ENCODE assay signal across 13 cellular contexts in genomic region chr1:63698001-63698838, GRCh38.
DNase-seq lines count a peak whose midpoint lies in the region; ATAC-seq and TF ChIP-seq lines count a peak whose summit lies in the region.
"Had no signal": no experiment of that assay in that cellular context is flagged by ENCODE, and none has a peak within 500 bp of the region (broad histone marks: within the 10 kb centered on the region; RNA-seq: fewer than 3 reads in every experiment).

No MANE protein-coding gene starts in this region.

- H3K4me1 ChIP-seq in gastroesophageal sphincter: peaks cover 0 to 38% (median 0%) of the 10 kb centered on the region in 3 donors
- H3K4me1 ChIP-seq in muscle layer of duodenum (ENCODE audit: control insufficient read depth in 1 of 2, insufficient read depth in 2 of 2, low read length in 2 of 2): peaks cover 0 to 9% of the 10 kb centered on the region in 2 donors
- peaks cover 0 to 28% (median 16%) of the 10 kb centered on the region in 4 donors for H3K4me1 ChIP-seq in transverse colon
- H3K4me1 ChIP-seq: testis had no signal

- in situ Hi-C loops in transverse colon (cut with MboI; ENCODE audit: low pct_ligation_motif_present in 1 of 4, low pct_unique_long_range_greater_than_20kb in 1 of 4, low sequenced_read_pairs in 3 of 4): loop anchor here (10.0 to 25.0 kb wide), 5 partner anchors 214 to 539 kb away; no protein-coding TSS in a partner anchor

- no peak overlapping the region for H3K4me3 ChIP-seq in gastroesophageal sphincter
- no peak overlapping the region for H3K4me3 ChIP-seq in muscle layer of duodenum (ENCODE audit: low read depth in 1 of 2, low read length in 2 of 2)
- H3K4me3 ChIP-seq in transverse colon: no peak overlapping the region
- H3K4me3 ChIP-seq: testis had no signal

- TF ChIP-seq POLR2A in gastroesophageal sphincter (IDR thresholded peaks at IDR 0.05) (no peak), transverse colon (IDR thresholded peaks at IDR 0.05) (no peak)

- H3K27ac ChIP-seq in gastroesophageal sphincter (peak overlapping the region; percentile 63 to 78 (median 68)), muscle layer of duodenum (ENCODE audit: low read length) (peak overlapping the region; percentile 86), transverse colon (peak overlapping the region; percentile 50 to 71 (median 66))
- H3K27ac ChIP-seq: testis had no signal

- peak; percentile 20 for DNase-seq in NCI-H460 (ENCODE audit: extremely low read depth, low read depth)
- DNase-seq in transverse colon: peak; percentile 37
- no peak for DNase-seq in SIG-M5 (lab: John Stamatoyannopoulos, UW)
- no peak for DNase-seq in stimulated activated CD4-positive, alpha-beta T cell treated with anti-CD3 and anti-CD28 coated beads, Interleukin-4, amount 100 ng/mL, for 4 hours
- DNase-seq: activated CD8-positive, alpha-beta memory T cell treated with anti-CD3 and anti-CD28 coated beads, Interleukin-2, amount 50 U/mL, for 4 hours; GOT3; NCI-H1694 treated with DMSO at 0.1 percent for 48 hours; testis had no signal

- TF ChIP-seq EP300 in gastroesophageal sphincter (IDR thresholded peaks at IDR 0.05): peak; percentile 78
- TF ChIP-seq EP300 in transverse colon (IDR thresholded peaks at IDR 0.05; ENCODE audit: low read depth): peak; percentile 31

- intact Hi-C loops in transverse colon (cut with DNase I; ENCODE audit: low total_unique reads): loop anchor here (10.0 kb wide), 1 partner anchor 77 kb away; the partner anchor contains the start of gene ROR1

- ATAC-seq in gastroesophageal sphincter (peak; percentile 73), GM21447 (IDR thresholded peaks at IDR 0.05; ENCODE audit: unreplicated experiment) (no peak), HG03354 (IDR thresholded peaks at IDR 0.05; ENCODE audit: poor library complexity, severe bottlenecking, unreplicated experiment) (no peak)
- ATAC-seq: HepG2 had no signal

- 52 to 61% methylated on average over 7 to 12 of the region's 13 CpGs for WGBS in gastroesophageal sphincter (ENCODE audit: low coverage in 1 of 2), 2 donors
- WGBS in transverse colon (ENCODE audit: low coverage in 1 of 2), 2 donors: 57 to 63% methylated on average over 9 to 13 of the region's 13 CpGs

- no peaks in the 10 kb centered on the region for H3K9me3 ChIP-seq in gastroesophageal sphincter
- no peaks in the 10 kb centered on the region for H3K9me3 ChIP-seq in muscle layer of duodenum (ENCODE audit: control insufficient read depth in 1 of 2, low read length in 2 of 2)
- no peaks in the 10 kb centered on the region for H3K9me3 ChIP-seq in transverse colon
- H3K9me3 ChIP-seq: testis had no signal

- no peaks in the 10 kb centered on the region for H3K36me3 ChIP-seq in gastroesophageal sphincter
- H3K36me3 ChIP-seq in muscle layer of duodenum (ENCODE audit: control insufficient read depth in 1 of 2, insufficient read depth in 2 of 2, low read length in 2 of 2): no peaks in the 10 kb centered on the region
- H3K36me3 ChIP-seq in transverse colon: no peaks in the 10 kb centered on the region

- TF ChIP-seq CTCF in gastroesophageal sphincter (IDR thresholded peaks at IDR 0.05) (no peak), transverse colon (IDR thresholded peaks at IDR 0.05) (no peak)

- no peaks in the 10 kb centered on the region for H3K27me3 ChIP-seq in gastroesophageal sphincter
- H3K27me3 ChIP-seq in muscle layer of duodenum (ENCODE audit: low read depth, low read length): no peaks in the 10 kb centered on the region
- no peaks in the 10 kb centered on the region for H3K27me3 ChIP-seq in transverse colon
- H3K27me3 ChIP-seq: testis had no signal

Comparison
In these comparisons a context has a peak if more than half of its experiments do, and no peak if none do; other contexts are left out.
1. DNase-seq: peak in NCI-H460 (single experiment) and transverse colon (single experiment); none in SIG-M5 (single experiment) and stimulated activated CD4-positive, alpha-beta T cell treated with anti-CD3 and anti-CD28 coated beads, Interleukin-4, amount 100 ng/mL, for 4 hours (0 of 2).
2. Peak in every context shown above with its lines, with median percentiles within 50 percentile points of each other: H3K27ac ChIP-seq.